In the genomic region with DNA sequence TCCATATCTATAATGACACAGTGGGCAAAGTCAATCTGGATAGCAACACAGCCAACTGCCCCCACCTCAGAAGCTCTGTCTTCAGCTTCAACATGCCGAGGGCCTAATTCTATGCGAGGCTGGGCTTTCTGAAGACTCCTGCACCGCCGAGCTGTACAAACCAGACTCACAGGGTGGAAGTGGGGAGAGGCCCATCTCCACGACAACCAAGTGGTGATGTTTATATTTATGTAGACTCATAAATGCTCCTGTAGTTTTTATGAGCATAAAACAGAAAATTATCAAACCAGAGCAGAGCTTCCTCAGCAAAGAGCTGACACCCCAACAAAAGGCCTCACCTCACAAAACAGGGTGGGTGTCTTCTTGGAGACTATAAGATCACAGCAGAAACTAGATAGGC, we compare ENCODE assay signal across 24 cellular contexts.
DNase-seq lines count a peak whose midpoint lies in the region; ATAC-seq, FAIRE-seq and TF ChIP-seq lines count a peak whose summit lies in the region.
"Had no signal": no experiment of that assay in that cellular context is flagged by ENCODE, and none has a peak within 500 bp of the region (broad histone marks: within the 10 kb centered on the region; RNA-seq: fewer than 3 reads in every experiment).

No MANE protein-coding gene starts in this region.

- H2AFZ ChIP-seq in neuronal stem cell (ENCODE audit: low read length) (peak overlapping the region; percentile 12), HepG2 (ENCODE audit: low read length) (no peak overlapping the region)

- no TSS peak for BruUV-seq in HepG2 (replicated peaks; lab: Mats Ljungman, UMichigan)

- H2BK15ac ChIP-seq in neuronal stem cell (ENCODE audit: low read length), result no peak overlapping the region

- TF ChIP-seq EP300 in HepG2 (IDR thresholded peaks at IDR 0.05; ENCODE audit: low read depth in 2 of 2, low read length in 2 of 2) (no peak), HepG2 (CRISPR knock-in tag; IDR thresholded peaks at IDR 0.05; ENCODE audit: borderline replicate concordance) (no peak)

- H4K91ac ChIP-seq in neuronal stem cell (ENCODE audit: low read depth, low read length, poor library complexity), result no peak overlapping the region

- no peak overlapping the region for H3K27ac ChIP-seq in CD4-positive, CD25-positive, alpha-beta regulatory T cell (ENCODE audit: insufficient read depth, low read length, poor library complexity, severe bottlenecking)
- H3K27ac ChIP-seq in neuronal stem cell (replicated peaks; ENCODE audit: low read length) (no peak overlapping the region), HepG2 (ENCODE audit: extremely low read length, insufficient read depth, low read length) (no peak overlapping the region)
- H3K27ac ChIP-seq: BLaER1, Peyer's patch had no signal

- POLR2A ChIA-PET in HepG2 (lab: Yijun Ruan, JAX), result no interaction called here

- ATAC-seq in CD4-positive, CD25-positive, alpha-beta regulatory T cell (ENCODE audit: low read depth in 2 of 2), result peak in 1 of 2 donors; percentile 31
- ATAC-seq in T-helper 17 cell (peak; percentile 39), left colon (peak; percentile 71), HepG2 (no peak)
- ATAC-seq: CD8-positive, alpha-beta T cell had no signal

- peaks cover 2% of the 10 kb centered on the region for H3K27me3 Mint-ChIP-seq in CD4-positive, CD25-positive, alpha-beta regulatory T cell
- peaks cover 22% of the 10 kb centered on the region for H3K27me3 Mint-ChIP-seq in T-helper 17 cell

- H2BK120ac ChIP-seq in neuronal stem cell (ENCODE audit: low read depth, low read length), result no peak overlapping the region

- no peak overlapping the region for H4K8ac ChIP-seq in neuronal stem cell (ENCODE audit: low read depth, low read length)

- DNase-seq in CD4-positive, CD25-positive, alpha-beta regulatory T cell, result peak in 1 of 3 donors; percentile 8
- DNase-seq in T-helper 17 cell, result no peak
- DNase-seq in left colon, result no peak
- DNase-seq in neuronal stem cell (ENCODE audit: low spot score), result no peak
- no peak for DNase-seq in HepG2 (ENCODE audit: low spot score)
- DNase-seq in H54 (ENCODE audit: insufficient read length, low spot score), result no peak
- no peak for DNase-seq in DMS 273 (lab: John Stamatoyannopoulos, UW; ENCODE audit: unreplicated experiment)
- no peak for DNase-seq in activated T-cell treated with anti-CD3 and anti-CD28 coated beads, Interleukin-2, amount 50 U/mL, for 1 hour
- DNase-seq: Calu3; CD8-positive, alpha-beta T cell; DMS79; H7; HFFc6; IMR-90; MG63; NCI-H1048; NCI-H1436; NCI-H1930; NCI-H2171; NCI-H526 treated with DMSO at 0.1 percent for 48 hours; Peyer's patch had no signal

- H3K4me3 ChIP-seq in CD4-positive, CD25-positive, alpha-beta regulatory T cell (ENCODE audit: low read depth, low read length), result no peak overlapping the region
- H3K4me3 ChIP-seq in neuronal stem cell (ENCODE audit: low read length in 2 of 2), result no peak overlapping the region
- no peak overlapping the region for H3K4me3 ChIP-seq in HepG2 (replicated peaks in 1 of 3; ENCODE audit: insufficient read depth in 1 of 3, low read depth in 2 of 3, low read length in 3 of 3)
- H3K4me3 ChIP-seq: BLaER1, MG63, Peyer's patch had no signal

- no peak overlapping the region for H3K4me2 ChIP-seq in neuronal stem cell (ENCODE audit: insufficient read depth, low read length, poor library complexity, severe bottlenecking)
- no peak overlapping the region for H3K4me2 ChIP-seq in HepG2 (ENCODE audit: low read depth, low read length)
- H3K4me2 ChIP-seq: BLaER1 had no signal

- WGBS in neuronal stem cell (ENCODE audit: extremely low coverage in 2 of 2, insufficient read length in 2 of 2, insufficient replicate concordance in 1 of 2), 2 donors, result no CpG with 5 or more reads among the region's 5 CpGs
- WGBS in HepG2 (ENCODE audit: low lambda C conversion rate), result 43% methylated on average over 5 of the region's 5 CpGs

- no peak for TF ChIP-seq POLR2A in HepG2 (IDR thresholded peaks at IDR 0.05; ENCODE audit: insufficient read depth in 1 of 2, low read depth in 2 of 2, low read length in 2 of 2)
- TF ChIP-seq POLR2A in H54 (IDR thresholded peaks at IDR 0.05; ENCODE audit: low read depth, low read length), result no peak

- in situ Hi-C loops in HepG2 (cut with HindIII; ENCODE audit: extremely low pct_ligation_motif_present, low pct_unique_long_range_greater_than_20kb), result no loop called here

- no peaks in the 10 kb centered on the region for H3K79me2 ChIP-seq in HepG2 (ENCODE audit: insufficient read depth, low read length)

- H3K4me3 Mint-ChIP-seq in CD4-positive, CD25-positive, alpha-beta regulatory T cell, result no peak overlapping the region
- H3K4me3 Mint-ChIP-seq in T-helper 17 cell, result no peak overlapping the region
- H3K4me3 Mint-ChIP-seq: CD8-positive, alpha-beta T cell; HFFc6 had no signal

- peaks cover 2 to 6% (median 4%) of the 10 kb centered on the region in 4 donors for H3K4me1 Mint-ChIP-seq in CD4-positive, CD25-positive, alpha-beta regulatory T cell
- no peaks in the 10 kb centered on the region for H3K4me1 Mint-ChIP-seq in T-helper 17 cell

- H3K9ac ChIP-seq in neuronal stem cell (ENCODE audit: low read depth, low read length, poor library complexity), result no peak overlapping the region
- no peak overlapping the region for H3K9ac ChIP-seq in HepG2 (ENCODE audit: insufficient read depth, low read depth, low read length)
- H3K9ac ChIP-seq: BLaER1 had no signal

- no peaks in the 10 kb centered on the region for H3K36me3 ChIP-seq in CD4-positive, CD25-positive, alpha-beta regulatory T cell (ENCODE audit: control insufficient read depth, insufficient read depth, low read length)
- no peaks in the 10 kb centered on the region for H3K36me3 ChIP-seq in neuronal stem cell (replicated peaks in 1 of 2; ENCODE audit: control insufficient read depth in 2 of 2, insufficient read depth in 2 of 2, low read length in 2 of 2)
- H3K36me3 ChIP-seq in HepG2 (replicated peaks in 1 of 2; ENCODE audit: control insufficient read depth in 1 of 2, insufficient read depth in 2 of 2, low read length in 2 of 2), result no peaks in the 10 kb centered on the region
- H3K36me3 ChIP-seq: BLaER1, MG63, Peyer's patch had no signal

- H2BK12ac ChIP-seq in neuronal stem cell (ENCODE audit: low read length), result no peak overlapping the region

- H2AK5ac ChIP-seq in neuronal stem cell (ENCODE audit: low read depth, low read length), result no peak overlapping the region

- CTCF ChIA-PET in HepG2 (lab: Yijun Ruan, JAX; ENCODE audit: low intra/inter-chr PET ratio, low total read pairs), result no interaction called here

- no peaks in the 10 kb centered on the region for H3K9me3 ChIP-seq in CD4-positive, CD25-positive, alpha-beta regulatory T cell (ENCODE audit: control insufficient read depth in 2 of 2, low read length in 2 of 2)
- no peaks in the 10 kb centered on the region for H3K9me3 ChIP-seq in T-helper 17 cell (ENCODE audit: control insufficient read depth, low read length, poor library complexity, severe bottlenecking)
- H3K9me3 ChIP-seq in neuronal stem cell (replicated peaks in 1 of 2; ENCODE audit: control insufficient read depth in 2 of 2, insufficient read depth in 1 of 2, low read depth in 1 of 2, low read length in 2 of 2), result no peaks in the 10 kb centered on the region
- no peaks in the 10 kb centered on the region for H3K9me3 ChIP-seq in HepG2 (ENCODE audit: low read length)
- H3K9me3 ChIP-seq: BLaER1, MG63, Peyer's patch had no signal

- H3K18ac ChIP-seq in neuronal stem cell (ENCODE audit: low read length), result no peak overlapping the region

- no peaks in the 10 kb centered on the region for H3K36me3 Mint-ChIP-seq in CD4-positive, CD25-positive, alpha-beta regulatory T cell
- peaks cover 4% of the 10 kb centered on the region for H3K36me3 Mint-ChIP-seq in T-helper 17 cell (ENCODE audit: low read depth)
- H3K36me3 Mint-ChIP-seq: CD8-positive, alpha-beta T cell had no signal

- peak overlapping the region in 2 of 3 donors; percentile 60 to 78 for H3K27ac Mint-ChIP-seq in CD4-positive, CD25-positive, alpha-beta regulatory T cell
- no peak overlapping the region for H3K27ac Mint-ChIP-seq in T-helper 17 cell
- H3K27ac Mint-ChIP-seq: CD8-positive, alpha-beta T cell; HFFc6 had no signal

- no peaks in the 10 kb centered on the region for H3K4me1 ChIP-seq in CD4-positive, CD25-positive, alpha-beta regulatory T cell (ENCODE audit: control insufficient read depth, insufficient read depth, low read length, poor library complexity, severe bottlenecking)
- H3K4me1 ChIP-seq in neuronal stem cell (ENCODE audit: control insufficient read depth in 2 of 2, insufficient read depth in 1 of 2, low read depth in 1 of 2, low read length in 2 of 2) (no peaks in the 10 kb centered on the region), HepG2 (ENCODE audit: insufficient read depth, low read length) (no peaks in the 10 kb centered on the region)
- H3K4me1 ChIP-seq: BLaER1, Peyer's patch had no signal

- no peak for FAIRE-seq in HepG2 (lab: Jason Lieb, UNC)
- no peak for FAIRE-seq in H54 (lab: Jason Lieb, UNC)
- FAIRE-seq: A204.1, GM12892 had no signal

- no peak for TF ChIP-seq CTCF in HepG2 (CRISPR knock-in tag; IDR thresholded peaks at IDR 0.05)

- H3K79me1 ChIP-seq in neuronal stem cell (ENCODE audit: low read depth, low read length), result no peaks in the 10 kb centered on the region

- no peak overlapping the region for H2BK5ac ChIP-seq in neuronal stem cell (ENCODE audit: low read length)

- no peak for TF ChIP-seq RAD21 in HepG2 (CRISPR knock-in tag; IDR thresholded peaks at IDR 0.05)

- intact Hi-C loops in left colon (cut with DNase I, micrococcal nuclease), result no loop called here
- intact Hi-C loops in HepG2 (cut with micrococcal nuclease; ENCODE audit: unreplicated experiment), result no loop called here

- peaks cover 0 to 4% (median 0%) of the 10 kb centered on the region in 7 donors for H3K9me3 Mint-ChIP-seq in CD4-positive, CD25-positive, alpha-beta regulatory T cell
- H3K9me3 Mint-ChIP-seq: CD8-positive, alpha-beta T cell; HFFc6 had no signal

- no peaks in the 10 kb centered on the region for H3K27me3 ChIP-seq in CD4-positive, CD25-positive, alpha-beta regulatory T cell (ENCODE audit: control insufficient read depth, insufficient read depth, low read length)
- H3K27me3 ChIP-seq in neuronal stem cell (ENCODE audit: control insufficient read depth in 3 of 3, insufficient read depth in 3 of 3, low read depth in 1 of 3, low read length in 3 of 3) (no peaks in the 10 kb centered on the region), HepG2 (ENCODE audit: control insufficient read depth in 1 of 2, insufficient read depth in 2 of 2, low read length in 2 of 2) (no peaks in the 10 kb centered on the region; a peak in 2 of 5 replicates)
- H3K27me3 ChIP-seq: BLaER1, MG63, Peyer's patch had no signal

- H3K14ac ChIP-seq in neuronal stem cell (ENCODE audit: low read length), result no peak overlapping the region

- no peaks in the 10 kb centered on the region for H4K20me1 ChIP-seq in HepG2 (ENCODE audit: insufficient read depth, low read length)
- H4K20me1 ChIP-seq: BLaER1 had no signal

- H3K23ac ChIP-seq in neuronal stem cell (ENCODE audit: low read depth, low read length, poor library complexity), result no peak overlapping the region

- H3K4ac ChIP-seq in neuronal stem cell (ENCODE audit: low read length), result no peak overlapping the region

TF ChIP-seq in HepG2, 621 proteins besides CTCF, POLR2A, EP300 and RAD21 (continues in another document):
- TF ChIP-seq JARID2 (CRISPR knock-in tag; IDR thresholded peaks at IDR 0.05; ENCODE audit: insufficient replicate concordance) (no peak), XRCC5 (optimal IDR thresholded peaks at IDR 0.05; ENCODE audit: low read length) (no peak), ZNF556 (CRISPR knock-in tag; IDR thresholded peaks at IDR 0.05; ENCODE audit: borderline replicate concordance) (no peak), ZNF205 (CRISPR knock-in tag; IDR thresholded peaks at IDR 0.05) (no peak)
